21 cellular contexts compared by ENCODE assay signal in genomic region chr2:241652142-241652541, GRCh38. TPM values are rescaled to one million over a fixed set of nuclear protein-coding genes. Genes with fewer than 3 reads are reported as not detected.
DNase-seq lines count a peak whose midpoint lies in the region; ATAC-seq, FAIRE-seq and TF ChIP-seq lines count a peak whose summit lies in the region.
"Had no signal": no experiment of that assay in that cellular context is flagged by ENCODE, and none has a peak within 500 bp of the region (broad histone marks: within the 10 kb centered on the region; RNA-seq: fewer than 3 reads in every experiment).

No MANE protein-coding gene starts in this region.

- H3K9me3 Mint-ChIP-seq in stimulated activated naive CD8-positive, alpha-beta T cell treated with anti-CD3 and anti-CD28 coated beads, Interleukin-15, Interleukin-2, amounts not matched to agents 100 ng/mL and 50 ng/mL, for 24 hours: no peaks in the 10 kb centered on the region
- no peaks in the 10 kb centered on the region for H3K9me3 Mint-ChIP-seq in stimulated activated naive CD8-positive, alpha-beta T cell treated with anti-CD3 and anti-CD28 coated beads, Interleukin-15, amount 100 ng/mL, for 72 hours
- no peaks in the 10 kb centered on the region for H3K9me3 Mint-ChIP-seq in neural progenitor cell
- no peaks in the 10 kb centered on the region for H3K9me3 Mint-ChIP-seq in CD8-positive, alpha-beta memory T cell
- H3K9me3 Mint-ChIP-seq: CD4-positive, alpha-beta T cell; CD8-positive, alpha-beta T cell had no signal

- CTCF ChIA-PET in CD8-positive, alpha-beta memory T cell (lab: Charles Lee): no interaction called here

- DNase-seq in stimulated activated naive CD8-positive, alpha-beta T cell treated with anti-CD3 and anti-CD28 coated beads, Interleukin-15, amount 100 ng/mL, for 72 hours: no peak
- DNase-seq in kidney (peak; percentile 55), neural progenitor cell (ENCODE audit: low spot score) (no peak), HUDEP-2 (lab: John Stamatoyannopoulos, UW; ENCODE audit: unreplicated experiment in 76 of 76) (no peak)
- DNase-seq in CD8-positive, alpha-beta memory T cell: no peak
- DNase-seq: AML-193; CD4-positive, alpha-beta T cell; CD8-positive, alpha-beta T cell; COR-L47; DMS79 treated with DMSO at 0.1 percent for 48 hours; GF-D8 had no signal

- POLR2A ChIA-PET in CD8-positive, alpha-beta memory T cell (lab: Charles Lee): no interaction called here

- no peaks in the 10 kb centered on the region for H3K27me3 Mint-ChIP-seq in stimulated activated naive CD8-positive, alpha-beta T cell treated with anti-CD3 and anti-CD28 coated beads, Interleukin-15, Interleukin-2, amounts not matched to agents 100 ng/mL and 50 ng/mL, for 24 hours
- no peaks in the 10 kb centered on the region for H3K27me3 Mint-ChIP-seq in stimulated activated naive CD8-positive, alpha-beta T cell treated with anti-CD3 and anti-CD28 coated beads, Interleukin-15, amount 100 ng/mL, for 72 hours
- no peaks in the 10 kb centered on the region for H3K27me3 Mint-ChIP-seq in neural progenitor cell (ENCODE audit: insufficient read depth, low read depth)
- H3K27me3 Mint-ChIP-seq in CD8-positive, alpha-beta memory T cell: peaks cover 0 to 1% of the 10 kb centered on the region in 2 donors
- H3K27me3 Mint-ChIP-seq: B cell; CD4-positive, alpha-beta T cell had no signal

- H3K9me3 ChIP-seq in kidney (ENCODE audit: control insufficient read depth in 1 of 2, low read length in 2 of 2) (no peaks in the 10 kb centered on the region), neural progenitor cell (ENCODE audit: low read depth) (no peaks in the 10 kb centered on the region)
- H3K9me3 ChIP-seq in CD8-positive, alpha-beta memory T cell (ENCODE audit: low read length): no peaks in the 10 kb centered on the region
- H3K9me3 ChIP-seq: A549; BLaER1 treated with 17β-estradiol and CSF1 and Interleukin-3, amounts not matched to agents 10 nM and 100 nM had no signal

- H3K27ac ChIP-seq in kidney (ENCODE audit: low read depth in 2 of 2, low read length in 2 of 2) (no peak overlapping the region), neural progenitor cell (no peak overlapping the region)
- no peak overlapping the region for H3K27ac ChIP-seq in CD8-positive, alpha-beta memory T cell (ENCODE audit: low read depth, low read length)
- H3K27ac ChIP-seq: 22Rv1; A549; BLaER1 treated with 17β-estradiol and CSF1 and Interleukin-3, amounts not matched to agents 10 nM and 100 nM; C4-2B had no signal

- no peak overlapping the region for H2AFZ ChIP-seq in neural progenitor cell (replicated peaks)

- H3K79me2 ChIP-seq in neural progenitor cell (ENCODE audit: low read depth): peaks cover 51% of the 10 kb centered on the region

- peaks cover 44% of the 10 kb centered on the region for H4K20me1 ChIP-seq in neural progenitor cell (ENCODE audit: low read depth)

- H3K4me2 ChIP-seq in neural progenitor cell: no peak overlapping the region
- H3K4me2 ChIP-seq: A549; BLaER1 treated with 17β-estradiol and CSF1 and Interleukin-3, amounts not matched to agents 10 nM and 100 nM had no signal

- no peaks in the 10 kb centered on the region for H3K27me3 ChIP-seq in neural progenitor cell
- no peaks in the 10 kb centered on the region for H3K27me3 ChIP-seq in CD8-positive, alpha-beta memory T cell (ENCODE audit: insufficient read depth, low read length, poor library complexity, severe bottlenecking)
- H3K27me3 ChIP-seq: BLaER1 treated with 17β-estradiol and CSF1 and Interleukin-3, amounts not matched to agents 10 nM and 100 nM had no signal

- H3K4me3 Mint-ChIP-seq in stimulated activated naive CD8-positive, alpha-beta T cell treated with anti-CD3 and anti-CD28 coated beads, Interleukin-15, Interleukin-2, amounts not matched to agents 100 ng/mL and 50 ng/mL, for 24 hours: no peak overlapping the region
- H3K4me3 Mint-ChIP-seq in stimulated activated naive CD8-positive, alpha-beta T cell treated with anti-CD3 and anti-CD28 coated beads, Interleukin-15, amount 100 ng/mL, for 72 hours: no peak overlapping the region
- H3K4me3 Mint-ChIP-seq in neural progenitor cell: no peak overlapping the region
- H3K4me3 Mint-ChIP-seq in CD8-positive, alpha-beta memory T cell: no peak overlapping the region
- H3K4me3 Mint-ChIP-seq: B cell; CD4-positive, alpha-beta T cell; CD8-positive, alpha-beta T cell had no signal

- peaks cover 7 to 9% of the 10 kb centered on the region in 2 donors for H3K4me1 ChIP-seq in kidney (ENCODE audit: control insufficient read depth in 1 of 2, insufficient read depth in 1 of 2, low read depth in 1 of 2, low read length in 2 of 2)
- H3K4me1 ChIP-seq in neural progenitor cell: peaks cover 9% of the 10 kb centered on the region
- no peaks in the 10 kb centered on the region for H3K4me1 ChIP-seq in CD8-positive, alpha-beta memory T cell (ENCODE audit: insufficient read depth, low read length)
- H3K4me1 ChIP-seq: A549 had no signal

- no peak for TF ChIP-seq CTCF in kidney (IDR thresholded peaks at IDR 0.05; ENCODE audit: borderline replicate concordance, extremely low read depth, insufficient read depth)
- no peak for TF ChIP-seq CTCF in neural progenitor cell (IDR thresholded peaks at IDR 0.05)

- H3F3A ChIP-seq in neural progenitor cell (ENCODE audit: low read depth): peaks cover 6% of the 10 kb centered on the region

- intact Hi-C loops in kidney (cut with DNase I): no loop called here

- H3K36me3 Mint-ChIP-seq in stimulated activated naive CD8-positive, alpha-beta T cell treated with anti-CD3 and anti-CD28 coated beads, Interleukin-15, Interleukin-2, amounts not matched to agents 100 ng/mL and 50 ng/mL, for 24 hours (ENCODE audit: low read depth): peaks cover 48% of the 10 kb centered on the region
- peaks cover 14% of the 10 kb centered on the region for H3K36me3 Mint-ChIP-seq in neural progenitor cell
- H3K36me3 Mint-ChIP-seq in CD8-positive, alpha-beta memory T cell: peaks cover 0 to 60% (median 8%) of the 10 kb centered on the region in 3 donors

- peaks cover 27 to 30% of the 10 kb centered on the region in 2 donors for H3K36me3 ChIP-seq in kidney (ENCODE audit: control insufficient read depth in 1 of 2, insufficient read depth in 2 of 2, low read length in 2 of 2)
- H3K36me3 ChIP-seq in neural progenitor cell: no peaks in the 10 kb centered on the region
- peaks cover 28% of the 10 kb centered on the region for H3K36me3 ChIP-seq in CD8-positive, alpha-beta memory T cell (ENCODE audit: insufficient read depth, low read length)

- ATAC-seq in stimulated activated naive CD8-positive, alpha-beta T cell treated with anti-CD3 and anti-CD28 coated beads, Interleukin-15, amount 100 ng/mL, for 72 hours: no peak
- ATAC-seq: A549; CD8-positive, alpha-beta T cell had no signal

- H3K9ac ChIP-seq in kidney (ENCODE audit: low read length in 2 of 2) (no peak overlapping the region), neural progenitor cell (no peak overlapping the region)
- H3K9ac ChIP-seq: BLaER1 treated with 17β-estradiol and CSF1 and Interleukin-3, amounts not matched to agents 10 nM and 100 nM had no signal

- peak overlapping the region; percentile 11 for H3K27ac Mint-ChIP-seq in stimulated activated naive CD8-positive, alpha-beta T cell treated with anti-CD3 and anti-CD28 coated beads, Interleukin-15, Interleukin-2, amounts not matched to agents 100 ng/mL and 50 ng/mL, for 24 hours
- H3K27ac Mint-ChIP-seq in stimulated activated naive CD8-positive, alpha-beta T cell treated with anti-CD3 and anti-CD28 coated beads, Interleukin-15, amount 100 ng/mL, for 72 hours: no peak overlapping the region
- peak overlapping the region; percentile 89 for H3K27ac Mint-ChIP-seq in neural progenitor cell
- H3K27ac Mint-ChIP-seq in CD8-positive, alpha-beta memory T cell: no peak overlapping the region
- H3K27ac Mint-ChIP-seq: B cell; CD4-positive, alpha-beta T cell; CD8-positive, alpha-beta T cell had no signal

- H3K4me3 ChIP-seq in kidney (ENCODE audit: low read length in 2 of 2) (no peak overlapping the region), neural progenitor cell (no peak overlapping the region)
- H3K4me3 ChIP-seq in CD8-positive, alpha-beta memory T cell (ENCODE audit: low read length): no peak overlapping the region
- H3K4me3 ChIP-seq: A549; BLaER1 treated with 17β-estradiol and CSF1 and Interleukin-3, amounts not matched to agents 10 nM and 100 nM had no signal

- no peaks in the 10 kb centered on the region for H3K4me1 Mint-ChIP-seq in stimulated activated naive CD8-positive, alpha-beta T cell treated with anti-CD3 and anti-CD28 coated beads, Interleukin-15, Interleukin-2, amounts not matched to agents 100 ng/mL and 50 ng/mL, for 24 hours (ENCODE audit: low read depth)
- H3K4me1 Mint-ChIP-seq in stimulated activated naive CD8-positive, alpha-beta T cell treated with anti-CD3 and anti-CD28 coated beads, Interleukin-15, amount 100 ng/mL, for 72 hours: peaks cover 13% of the 10 kb centered on the region
- peaks cover 4% of the 10 kb centered on the region for H3K4me1 Mint-ChIP-seq in neural progenitor cell
- H3K4me1 Mint-ChIP-seq in CD8-positive, alpha-beta memory T cell: peaks cover 5 to 20% (median 20%) of the 10 kb centered on the region in 3 donors

- no peak for FAIRE-seq in kidney (lab: Jason Lieb, UNC)
- FAIRE-seq: A549, D721Med, G401.6, GM12891, GM19239 had no signal

RNA-seq across cellular contexts. Expression of gene ATG4B, which starts 14.6 kb away (rescaled TPM):
- total RNA-seq in kidney: 81.0 TPM
- 56.6 TPM for polyA plus RNA-seq in kidney (ENCODE audit: insufficient read depth, low read depth, low replicate concordance)
- total RNA-seq in neural progenitor cell (ENCODE audit: low replicate concordance): 80.7 and 114 TPM in 2 replicates
- 10 to 100 TPM; 79.0 to 80.2 TPM for total RNA-seq in CD8-positive, alpha-beta memory T cell
- 56.1 TPM for polyA plus RNA-seq in CD8-positive, alpha-beta memory T cell

RNA-seq across cellular contexts. Expression of gene THAP4, which starts 15.2 kb away (rescaled TPM):
- total RNA-seq in kidney (68.0 TPM), neural progenitor cell (ENCODE audit: low replicate concordance) (25.6 and 43.2 TPM in 2 replicates)
- 184 TPM for polyA plus RNA-seq in kidney (ENCODE audit: insufficient read depth, low read depth, low replicate concordance)
- 10 to 100 TPM; 51.4 to 51.9 TPM for total RNA-seq in CD8-positive, alpha-beta memory T cell
- polyA plus RNA-seq in CD8-positive, alpha-beta memory T cell: 42.3 TPM

RNA-seq across cellular contexts. Expression of gene DTYMK, which starts 34.5 kb away (rescaled TPM):
- total RNA-seq in kidney (19.0 TPM), neural progenitor cell (ENCODE audit: low replicate concordance) (43.4 and 59.9 TPM in 2 replicates)
- 27.1 TPM for polyA plus RNA-seq in kidney (ENCODE audit: insufficient read depth, low read depth, low replicate concordance)
- 100 to 1,000 TPM; 131 to 134 TPM for total RNA-seq in CD8-positive, alpha-beta memory T cell
- 41.1 TPM for polyA plus RNA-seq in CD8-positive, alpha-beta memory T cell

RNA-seq across cellular contexts. Expression of gene ING5, which starts 49.7 kb away (rescaled TPM):
- total RNA-seq in kidney (27.3 TPM), neural progenitor cell (ENCODE audit: low replicate concordance) (38.2 and 49.0 TPM in 2 replicates)
- 37.7 TPM for polyA plus RNA-seq in kidney (ENCODE audit: insufficient read depth, low read depth, low replicate concordance)
- 10 to 100 TPM; 44.4 to 48.4 TPM for total RNA-seq in CD8-positive, alpha-beta memory T cell
- polyA plus RNA-seq in CD8-positive, alpha-beta memory T cell: 19.5 TPM

Comparison
In these comparisons a context has a peak if more than half of its experiments do, and no peak if none do; other contexts are left out.
1. H3K27ac Mint-ChIP-seq: peak in stimulated activated naive CD8-positive, alpha-beta T cell treated with anti-CD3 and anti-CD28 coated beads, Interleukin-15, Interleukin-2, amounts not matched to agents 100 ng/mL and 50 ng/mL, for 24 hours (single experiment) and neural progenitor cell (single experiment); none in stimulated activated naive CD8-positive, alpha-beta T cell treated with anti-CD3 and anti-CD28 coated beads, Interleukin-15, amount 100 ng/mL, for 72 hours (0 of 2) and CD8-positive, alpha-beta memory T cell (0 of 8).